1 cellular context compared by ENCODE assay signal in the genomic region with DNA sequence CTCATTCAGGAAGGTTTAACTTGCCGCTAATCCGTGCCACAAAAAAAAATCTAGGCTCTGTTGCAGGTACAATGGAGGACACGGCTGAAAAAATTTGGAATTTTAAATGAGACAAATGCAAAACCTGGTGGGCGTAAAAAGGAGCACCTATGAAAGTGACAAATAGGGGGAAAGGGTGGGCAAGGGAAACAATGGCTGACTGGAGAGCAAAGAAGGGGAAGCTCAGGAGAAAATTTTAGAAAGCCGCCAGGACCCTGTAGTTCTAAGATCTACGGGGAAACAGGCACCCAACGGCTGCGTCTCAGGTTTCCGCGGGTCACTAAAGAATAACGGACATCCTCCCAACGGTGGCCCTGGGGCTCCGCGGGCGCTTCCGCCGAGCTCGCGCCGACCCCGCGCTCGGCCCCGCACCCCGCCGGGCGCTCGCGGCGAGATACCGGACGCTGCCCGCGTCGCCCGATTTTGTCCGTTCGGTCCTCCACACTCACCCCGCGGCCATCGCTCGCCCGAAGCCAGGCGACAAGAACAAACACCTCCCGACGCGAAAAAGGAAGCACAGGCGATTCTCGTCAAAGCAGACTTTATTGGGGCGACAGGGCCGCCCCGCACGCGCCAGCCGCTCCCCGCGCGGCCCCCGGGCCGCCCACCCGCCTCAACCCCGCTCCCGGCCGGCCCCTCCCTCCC.
TF ChIP-seq lines count a peak whose summit lies in the region.

No MANE protein-coding gene starts in this region.

TF ChIP-seq in HepG2, 621 proteins besides CTCF, POLR2A, EP300 and RAD21 (continued from another document and continues in another):
- TF ChIP-seq ZNF230 (CRISPR knock-in tag; IDR thresholded peaks at IDR 0.05) (0 out of 2 replicates have a peak, but pooled peaks have one; percentile 16), ZNF232 (CRISPR knock-in tag; IDR thresholded peaks at IDR 0.05; ENCODE audit: borderline replicate concordance) (0 out of 2 replicates have a peak, but pooled peaks have one; percentile 40), RBFOX2 (IDR thresholded peaks at IDR 0.05; ENCODE audit: low read depth, low read length) (0 out of 2 replicates have a peak, but pooled peaks have one; percentile 40), KLF13 (CRISPR knock-in tag; IDR thresholded peaks at IDR 0.05) (no peak), MXD4 (CRISPR knock-in tag; IDR thresholded peaks at IDR 0.05) (no peak), ZNF841 (CRISPR knock-in tag; IDR thresholded peaks at IDR 0.05; ENCODE audit: borderline replicate concordance) (0 out of 2 replicates have a peak, but pooled peaks have one; percentile 36), POLR2G (IDR thresholded peaks at IDR 0.05; ENCODE audit: low read depth, low read length) (0 out of 2 replicates have a peak, but pooled peaks have one; percentile 10), FOXP1 (IDR thresholded peaks at IDR 0.05) (no peak), FOXP1 (CRISPR knock-in tag; IDR thresholded peaks at IDR 0.05) (no peak), ZIK1 (CRISPR knock-in tag; IDR thresholded peaks at IDR 0.05; ENCODE audit: borderline replicate concordance, low read depth) (peak; percentile 62; the same call in 1 of the 2 replicates), ATF7-NPFF (CRISPR knock-in tag; IDR thresholded peaks at IDR 0.05; ENCODE audit: low read depth) (0 out of 2 replicates have a peak, but pooled peaks have one; percentile 45), ZNF768 (CRISPR knock-in tag; IDR thresholded peaks at IDR 0.05) (peak; percentile 9; the same call in 1 of the 2 replicates), ZNF816 (CRISPR knock-in tag; IDR thresholded peaks at IDR 0.05; ENCODE audit: borderline replicate concordance) (peak; percentile 40; the same call in 1 of the 2 replicates), NFE2L2 (IDR thresholded peaks at IDR 0.05; ENCODE audit: low read length) (no peak), SIN3B (IDR thresholded peaks at IDR 0.05; ENCODE audit: low read length) (peak; percentile 59; the same call in 1 of the 2 replicates), NFYB (CRISPR knock-in tag; IDR thresholded peaks at IDR 0.05) (no peak), ZBTB3 (CRISPR knock-in tag; IDR thresholded peaks at IDR 0.05; ENCODE audit: borderline replicate concordance, low read depth) (no peak), KLF12 (CRISPR knock-in tag; IDR thresholded peaks at IDR 0.05; ENCODE audit: borderline replicate concordance) (peak; percentile 26; the same call in 1 of the 2 replicates), SMAD9 (CRISPR knock-in tag; IDR thresholded peaks at IDR 0.05) (no peak), SALL2 (CRISPR knock-in tag; IDR thresholded peaks at IDR 0.05) (no peak; the same call in none of the 2 replicates), SRY (CRISPR knock-in tag; IDR thresholded peaks at IDR 0.05) (peak; percentile 54; the same call in 1 of the 2 replicates), FOXC1 (CRISPR knock-in tag; IDR thresholded peaks at IDR 0.05; ENCODE audit: borderline replicate concordance) (peak; percentile 71; the same call in 1 of the 2 replicates), NR2F2 (IDR thresholded peaks at IDR 0.05; ENCODE audit: borderline replicate concordance, low read depth) (no peak), ZNF850 (CRISPR knock-in tag; conservative IDR thresholded peaks at IDR 0.05) (no peak), EEA1 (CRISPR knock-in tag; IDR thresholded peaks at IDR 0.05; ENCODE audit: borderline replicate concordance) (0 out of 2 replicates have a peak, but pooled peaks have one; percentile 26), ZNF629 (CRISPR knock-in tag; conservative IDR thresholded peaks at IDR 0.05) (no peak)
- TF ChIP-seq, protein P1, sequence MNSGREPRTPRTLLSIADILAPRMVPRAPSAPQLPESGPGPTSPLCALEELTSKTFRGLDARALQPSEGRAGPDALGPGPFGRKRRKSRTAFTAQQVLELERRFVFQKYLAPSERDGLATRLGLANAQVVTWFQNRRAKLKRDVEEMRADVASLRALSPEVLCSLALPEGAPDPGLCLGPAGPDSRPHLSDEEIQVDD (CRISPR knock-in tag; IDR thresholded peaks at IDR 0.05; ENCODE audit: borderline replicate concordance), result no peak
- TF ChIP-seq, protein P2, sequence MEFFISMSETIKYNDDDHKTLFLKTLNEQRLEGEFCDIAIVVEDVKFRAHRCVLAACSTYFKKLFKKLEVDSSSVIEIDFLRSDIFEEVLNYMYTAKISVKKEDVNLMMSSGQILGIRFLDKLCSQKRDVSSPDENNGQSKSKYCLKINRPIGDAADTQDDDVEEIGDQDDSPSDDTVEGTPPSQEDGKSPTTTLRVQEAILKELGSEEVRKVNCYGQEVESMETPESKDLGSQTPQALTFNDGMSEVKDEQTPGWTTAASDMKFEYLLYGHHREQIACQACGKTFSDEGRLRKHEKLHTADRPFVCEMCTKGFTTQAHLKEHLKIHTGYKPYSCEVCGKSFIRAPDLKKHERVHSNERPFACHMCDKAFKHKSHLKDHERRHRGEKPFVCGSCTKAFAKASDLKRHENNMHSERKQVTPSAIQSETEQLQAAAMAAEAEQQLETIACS (CRISPR knock-in tag; IDR thresholded peaks at IDR 0.05), result peak; percentile 60
- TF ChIP-seq, protein P3, sequence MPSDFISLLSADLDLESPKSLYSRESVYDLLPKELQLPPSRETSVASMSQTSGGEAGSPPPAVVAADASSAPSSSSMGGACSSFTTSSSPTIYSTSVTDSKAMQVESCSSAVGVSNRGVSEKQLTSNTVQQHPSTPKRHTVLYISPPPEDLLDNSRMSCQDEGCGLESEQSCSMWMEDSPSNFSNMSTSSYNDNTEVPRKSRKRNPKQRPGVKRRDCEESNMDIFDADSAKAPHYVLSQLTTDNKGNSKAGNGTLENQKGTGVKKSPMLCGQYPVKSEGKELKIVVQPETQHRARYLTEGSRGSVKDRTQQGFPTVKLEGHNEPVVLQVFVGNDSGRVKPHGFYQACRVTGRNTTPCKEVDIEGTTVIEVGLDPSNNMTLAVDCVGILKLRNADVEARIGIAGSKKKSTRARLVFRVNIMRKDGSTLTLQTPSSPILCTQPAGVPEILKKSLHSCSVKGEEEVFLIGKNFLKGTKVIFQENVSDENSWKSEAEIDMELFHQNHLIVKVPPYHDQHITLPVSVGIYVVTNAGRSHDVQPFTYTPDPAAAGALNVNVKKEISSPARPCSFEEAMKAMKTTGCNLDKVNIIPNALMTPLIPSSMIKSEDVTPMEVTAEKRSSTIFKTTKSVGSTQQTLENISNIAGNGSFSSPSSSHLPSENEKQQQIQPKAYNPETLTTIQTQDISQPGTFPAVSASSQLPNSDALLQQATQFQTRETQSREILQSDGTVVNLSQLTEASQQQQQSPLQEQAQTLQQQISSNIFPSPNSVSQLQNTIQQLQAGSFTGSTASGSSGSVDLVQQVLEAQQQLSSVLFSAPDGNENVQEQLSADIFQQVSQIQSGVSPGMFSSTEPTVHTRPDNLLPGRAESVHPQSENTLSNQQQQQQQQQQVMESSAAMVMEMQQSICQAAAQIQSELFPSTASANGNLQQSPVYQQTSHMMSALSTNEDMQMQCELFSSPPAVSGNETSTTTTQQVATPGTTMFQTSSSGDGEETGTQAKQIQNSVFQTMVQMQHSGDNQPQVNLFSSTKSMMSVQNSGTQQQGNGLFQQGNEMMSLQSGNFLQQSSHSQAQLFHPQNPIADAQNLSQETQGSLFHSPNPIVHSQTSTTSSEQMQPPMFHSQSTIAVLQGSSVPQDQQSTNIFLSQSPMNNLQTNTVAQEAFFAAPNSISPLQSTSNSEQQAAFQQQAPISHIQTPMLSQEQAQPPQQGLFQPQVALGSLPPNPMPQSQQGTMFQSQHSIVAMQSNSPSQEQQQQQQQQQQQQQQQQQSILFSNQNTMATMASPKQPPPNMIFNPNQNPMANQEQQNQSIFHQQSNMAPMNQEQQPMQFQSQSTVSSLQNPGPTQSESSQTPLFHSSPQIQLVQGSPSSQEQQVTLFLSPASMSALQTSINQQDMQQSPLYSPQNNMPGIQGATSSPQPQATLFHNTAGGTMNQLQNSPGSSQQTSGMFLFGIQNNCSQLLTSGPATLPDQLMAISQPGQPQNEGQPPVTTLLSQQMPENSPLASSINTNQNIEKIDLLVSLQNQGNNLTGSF (CRISPR knock-in tag; IDR thresholded peaks at IDR 0.05), result peak; percentile 70; the same call in 1 of the 2 replicates
- TF ChIP-seq, protein P4, sequence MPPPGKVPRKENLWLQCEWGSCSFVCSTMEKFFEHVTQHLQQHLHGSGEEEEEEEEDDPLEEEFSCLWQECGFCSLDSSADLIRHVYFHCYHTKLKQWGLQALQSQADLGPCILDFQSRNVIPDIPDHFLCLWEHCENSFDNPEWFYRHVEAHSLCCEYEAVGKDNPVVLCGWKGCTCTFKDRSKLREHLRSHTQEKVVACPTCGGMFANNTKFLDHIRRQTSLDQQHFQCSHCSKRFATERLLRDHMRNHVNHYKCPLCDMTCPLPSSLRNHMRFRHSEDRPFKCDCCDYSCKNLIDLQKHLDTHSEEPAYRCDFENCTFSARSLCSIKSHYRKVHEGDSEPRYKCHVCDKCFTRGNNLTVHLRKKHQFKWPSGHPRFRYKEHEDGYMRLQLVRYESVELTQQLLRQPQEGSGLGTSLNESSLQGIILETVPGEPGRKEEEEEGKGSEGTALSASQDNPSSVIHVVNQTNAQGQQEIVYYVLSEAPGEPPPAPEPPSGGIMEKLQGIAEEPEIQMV (CRISPR knock-in tag; IDR thresholded peaks at IDR 0.05; ENCODE audit: low read depth), result 0 out of 2 replicates have a peak, but pooled peaks have one; percentile 28
- TF ChIP-seq, protein P5, sequence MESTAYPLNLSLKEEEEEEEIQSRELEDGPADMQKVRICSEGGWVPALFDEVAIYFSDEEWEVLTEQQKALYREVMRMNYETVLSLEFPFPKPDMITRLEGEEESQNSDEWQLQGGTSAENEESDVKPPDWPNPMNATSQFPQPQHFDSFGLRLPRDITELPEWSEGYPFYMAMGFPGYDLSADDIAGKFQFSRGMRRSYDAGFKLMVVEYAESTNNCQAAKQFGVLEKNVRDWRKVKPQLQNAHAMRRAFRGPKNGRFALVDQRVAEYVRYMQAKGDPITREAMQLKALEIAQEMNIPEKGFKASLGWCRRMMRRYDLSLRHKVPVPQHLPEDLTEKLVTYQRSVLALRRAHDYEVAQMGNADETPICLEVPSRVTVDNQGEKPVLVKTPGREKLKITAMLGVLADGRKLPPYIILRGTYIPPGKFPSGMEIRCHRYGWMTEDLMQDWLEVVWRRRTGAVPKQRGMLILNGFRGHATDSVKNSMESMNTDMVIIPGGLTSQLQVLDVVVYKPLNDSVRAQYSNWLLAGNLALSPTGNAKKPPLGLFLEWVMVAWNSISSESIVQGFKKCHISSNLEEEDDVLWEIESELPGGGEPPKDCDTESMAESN (CRISPR knock-in tag; conservative IDR thresholded peaks at IDR 0.05), result 0 out of 2 replicates have a peak, but pooled peaks have one; percentile 17
- TF ChIP-seq, protein P6, sequence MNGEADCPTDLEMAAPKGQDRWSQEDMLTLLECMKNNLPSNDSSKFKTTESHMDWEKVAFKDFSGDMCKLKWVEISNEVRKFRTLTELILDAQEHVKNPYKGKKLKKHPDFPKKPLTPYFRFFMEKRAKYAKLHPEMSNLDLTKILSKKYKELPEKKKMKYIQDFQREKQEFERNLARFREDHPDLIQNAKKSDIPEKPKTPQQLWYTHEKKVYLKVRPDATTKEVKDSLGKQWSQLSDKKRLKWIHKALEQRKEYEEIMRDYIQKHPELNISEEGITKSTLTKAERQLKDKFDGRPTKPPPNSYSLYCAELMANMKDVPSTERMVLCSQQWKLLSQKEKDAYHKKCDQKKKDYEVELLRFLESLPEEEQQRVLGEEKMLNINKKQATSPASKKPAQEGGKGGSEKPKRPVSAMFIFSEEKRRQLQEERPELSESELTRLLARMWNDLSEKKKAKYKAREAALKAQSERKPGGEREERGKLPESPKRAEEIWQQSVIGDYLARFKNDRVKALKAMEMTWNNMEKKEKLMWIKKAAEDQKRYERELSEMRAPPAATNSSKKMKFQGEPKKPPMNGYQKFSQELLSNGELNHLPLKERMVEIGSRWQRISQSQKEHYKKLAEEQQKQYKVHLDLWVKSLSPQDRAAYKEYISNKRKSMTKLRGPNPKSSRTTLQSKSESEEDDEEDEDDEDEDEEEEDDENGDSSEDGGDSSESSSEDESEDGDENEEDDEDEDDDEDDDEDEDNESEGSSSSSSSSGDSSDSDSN (CRISPR knock-in tag; IDR thresholded peaks at IDR 0.05), result peak; percentile 27; the same call in 1 of the 2 replicates
- TF ChIP-seq, protein P7, sequence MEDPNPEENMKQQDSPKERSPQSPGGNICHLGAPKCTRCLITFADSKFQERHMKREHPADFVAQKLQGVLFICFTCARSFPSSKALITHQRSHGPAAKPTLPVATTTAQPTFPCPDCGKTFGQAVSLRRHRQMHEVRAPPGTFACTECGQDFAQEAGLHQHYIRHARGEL (CRISPR knock-in tag; IDR thresholded peaks at IDR 0.05), result no peak
- TF ChIP-seq, protein P8, sequence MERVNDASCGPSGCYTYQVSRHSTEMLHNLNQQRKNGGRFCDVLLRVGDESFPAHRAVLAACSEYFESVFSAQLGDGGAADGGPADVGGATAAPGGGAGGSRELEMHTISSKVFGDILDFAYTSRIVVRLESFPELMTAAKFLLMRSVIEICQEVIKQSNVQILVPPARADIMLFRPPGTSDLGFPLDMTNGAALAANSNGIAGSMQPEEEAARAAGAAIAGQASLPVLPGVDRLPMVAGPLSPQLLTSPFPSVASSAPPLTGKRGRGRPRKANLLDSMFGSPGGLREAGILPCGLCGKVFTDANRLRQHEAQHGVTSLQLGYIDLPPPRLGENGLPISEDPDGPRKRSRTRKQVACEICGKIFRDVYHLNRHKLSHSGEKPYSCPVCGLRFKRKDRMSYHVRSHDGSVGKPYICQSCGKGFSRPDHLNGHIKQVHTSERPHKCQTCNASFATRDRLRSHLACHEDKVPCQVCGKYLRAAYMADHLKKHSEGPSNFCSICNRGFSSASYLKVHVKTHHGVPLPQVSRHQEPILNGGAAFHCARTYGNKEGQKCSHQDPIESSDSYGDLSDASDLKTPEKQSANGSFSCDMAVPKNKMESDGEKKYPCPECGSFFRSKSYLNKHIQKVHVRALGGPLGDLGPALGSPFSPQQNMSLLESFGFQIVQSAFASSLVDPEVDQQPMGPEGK (CRISPR knock-in tag; IDR thresholded peaks at IDR 0.05), result 0 out of 2 replicates have a peak, but pooled peaks have one; percentile 10
- TF ChIP-seq, protein P9, sequence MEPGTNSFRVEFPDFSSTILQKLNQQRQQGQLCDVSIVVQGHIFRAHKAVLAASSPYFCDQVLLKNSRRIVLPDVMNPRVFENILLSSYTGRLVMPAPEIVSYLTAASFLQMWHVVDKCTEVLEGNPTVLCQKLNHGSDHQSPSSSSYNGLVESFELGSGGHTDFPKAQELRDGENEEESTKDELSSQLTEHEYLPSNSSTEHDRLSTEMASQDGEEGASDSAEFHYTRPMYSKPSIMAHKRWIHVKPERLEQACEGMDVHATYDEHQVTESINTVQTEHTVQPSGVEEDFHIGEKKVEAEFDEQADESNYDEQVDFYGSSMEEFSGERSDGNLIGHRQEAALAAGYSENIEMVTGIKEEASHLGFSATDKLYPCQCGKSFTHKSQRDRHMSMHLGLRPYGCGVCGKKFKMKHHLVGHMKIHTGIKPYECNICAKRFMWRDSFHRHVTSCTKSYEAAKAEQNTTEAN (CRISPR knock-in tag; conservative IDR thresholded peaks at IDR 0.05), result peak; percentile 43; the same call in 1 of the 2 replicates
